27 cellular contexts compared by ENCODE assay signal in genomic region chr3:73407572-73407971, GRCh38.
"Had no signal": no experiment of that assay in that cellular context is flagged by ENCODE, and none has a peak within 500 bp of the region (broad histone marks: within the 10 kb centered on the region; RNA-seq: fewer than 3 reads in every experiment).

No MANE protein-coding gene starts in this region.

- H3K27me3 ChIP-seq: ascending aorta, body of pancreas, MG63 had no signal

- H3K4me2 ChIP-seq: KMS-11 had no signal

- H3K9ac ChIP-seq: KMS-11 had no signal

- H3K9me3 ChIP-seq: ascending aorta, body of pancreas, MG63 had no signal

- DNase-seq: activated CD4-positive, alpha-beta T cell treated with anti-CD3 and anti-CD28 coated beads for 48 hours; activated CD4-positive, alpha-beta T cell treated with anti-CD3 and anti-CD28 coated beads, Interleukin-2, amount 50 U/mL, for 4 hours; activated CD4-positive, CD25-positive, alpha-beta regulatory T cell treated with anti-CD3 and anti-CD28 coated beads, Interleukin-2, amount 50 U/mL, for 72 hours; activated CD8-positive, alpha-beta memory T cell treated with anti-CD3 and anti-CD28 coated beads, Interleukin-2, amount 50 U/mL, for 48 hours; activated CD8-positive, alpha-beta T cell treated with anti-CD3 and anti-CD28 coated beads, Interleukin-2, amount 10 ng/mL, durations not matched to agents 7 days and 5 days; activated effector memory CD4-positive, alpha-beta T cell treated with Interleukin-2 at 50 U/mL for 16 hours; activated naive CD4-positive, alpha-beta T cell; activated T-cell treated with anti-CD3 and anti-CD28 coated beads, Interleukin-2, amount 50 U/mL, for 1 hour; body of pancreas; MG63; MV-4-11; NCI-H1105; NCI-H1436 treated with DMSO at 0.1 percent for 48 hours; NCI-H187; NCI-H2081; NCI-H510A treated with DMSO at 0.1 percent for 48 hours; NCI-H69; NK-92 treated with Interleukin-12 subunit alpha and Interleukin-12 subunit beta, amount 100 ng/mL, for 24 hours; OCI-M1; RPMI8226; SW 1271 had no signal

- H3K27ac ChIP-seq: ascending aorta, body of pancreas, KMS-11, SK-N-MC had no signal

- ATAC-seq: activated CD8-positive, alpha-beta T cell treated with anti-CD3 and anti-CD28 coated beads, Interleukin-2, amount 10 ng/mL, durations not matched to agents 7 days and 5 days; body of pancreas; Panc1; Right ventricle myocardium inferior; WTC11 had no signal

- H3K4me3 ChIP-seq: ascending aorta, body of pancreas, MG63, SK-N-MC had no signal

- H3K36me3 ChIP-seq: MG63 had no signal

- H3K4me1 ChIP-seq: body of pancreas had no signal
